ENCODE assay signal across 18 cellular contexts in genomic region chr1:66761273-66761672, GRCh38. TPM values are rescaled to one million over a fixed set of nuclear protein-coding genes. Genes with fewer than 3 reads are reported as not detected.
DNase-seq lines count a peak whose midpoint lies in the region; ATAC-seq and TF ChIP-seq lines count a peak whose summit lies in the region.
"Had no signal": no experiment of that assay in that cellular context is flagged by ENCODE, and none has a peak within 500 bp of the region (broad histone marks: within the 10 kb centered on the region; RNA-seq: fewer than 3 reads in every experiment).

No MANE protein-coding gene starts in this region.

- peak; percentile 17 for DNase-seq in AG20443 (ENCODE audit: low spot score)
- DNase-seq in adipocyte (ENCODE audit: low read depth), result peak; percentile 45
- peak; percentile 15 for DNase-seq in hepatocyte (ENCODE audit: low spot score)
- no peak for DNase-seq in glomerular visceral epithelial cell (ENCODE audit: extremely low spot score)
- no peak for DNase-seq in hypothalamus (lab: John Stamatoyannopoulos, UW)
- DNase-seq: endodermal cell; GOT3; left ventricle myocardium inferior; natural killer cell; stimulated activated CD4-positive, alpha-beta T cell treated with anti-CD3 and anti-CD28 coated beads, Interleukin-4, amount 100 ng/mL, for 1 hour had no signal

- H4K20me1 ChIP-seq in KMS-11 (ENCODE audit: insufficient read depth), result no peaks in the 10 kb centered on the region
- no peaks in the 10 kb centered on the region for H4K20me1 ChIP-seq in hepatocyte (ENCODE audit: insufficient read depth, poor library complexity, severe bottlenecking)
- H4K20me1 ChIP-seq: BLaER1 had no signal

- H3K4me1 ChIP-seq in KMS-11 (ENCODE audit: low read depth, poor library complexity, severe bottlenecking), result peaks cover 96% of the 10 kb centered on the region
- no peaks in the 10 kb centered on the region for H3K4me1 ChIP-seq in adipocyte (ENCODE audit: control insufficient read depth, insufficient read depth, low read length)
- no peaks in the 10 kb centered on the region for H3K4me1 ChIP-seq in hepatocyte (ENCODE audit: insufficient read depth)
- H3K4me1 ChIP-seq: BLaER1, right atrium auricular region had no signal

- no peak for ATAC-seq in GM19452 (IDR thresholded peaks at IDR 0.05; ENCODE audit: unreplicated experiment)
- ATAC-seq in HG02870 (IDR thresholded peaks at IDR 0.05; ENCODE audit: unreplicated experiment), result no peak
- ATAC-seq: natural killer cell; stimulated activated effector memory CD8-positive, alpha-beta T cell treated with anti-CD3 and anti-CD28 coated beads, Interleukin-12 subunit alpha, Interleukin-12 subunit beta, amount 100 ng/mL, for 72 hours had no signal

- H3K36me3 ChIP-seq in KMS-11 (ENCODE audit: insufficient read depth) (no peaks in the 10 kb centered on the region), adipocyte (ENCODE audit: control insufficient read depth, insufficient read depth, low read length, severe bottlenecking) (no peaks in the 10 kb centered on the region), hepatocyte (replicated peaks; ENCODE audit: insufficient read depth, low read depth) (no peaks in the 10 kb centered on the region)
- H3K36me3 ChIP-seq: BLaER1, left ventricle myocardium inferior, right atrium auricular region had no signal

- H2AFZ ChIP-seq in KMS-11 (ENCODE audit: low read depth) (no peak overlapping the region), hepatocyte (no peak overlapping the region)

- H3K79me2 ChIP-seq in KMS-11 (ENCODE audit: insufficient read depth, low read depth) (peaks cover 9% of the 10 kb centered on the region; the same call in 1 of the 2 replicates), hepatocyte (no peaks in the 10 kb centered on the region)

- H3K9me3 ChIP-seq in adipocyte (ENCODE audit: control insufficient read depth, low read length) (no peaks in the 10 kb centered on the region), hepatocyte (ENCODE audit: low read depth) (no peaks in the 10 kb centered on the region)
- H3K9me3 ChIP-seq: right atrium auricular region had no signal

- H3K9me2 ChIP-seq in hepatocyte (replicated peaks; ENCODE audit: insufficient read depth), result no peaks in the 10 kb centered on the region

- H3K4me2 ChIP-seq in KMS-11, result peak overlapping the region; percentile 74
- no peak overlapping the region for H3K4me2 ChIP-seq in hepatocyte
- H3K4me2 ChIP-seq: BLaER1 had no signal

- H3K4me3 ChIP-seq in KMS-11 (IDR thresholded peaks at IDR 0.05; ENCODE audit: insufficient read depth, low read depth, low read length), result no peak overlapping the region
- no peak overlapping the region for H3K4me3 ChIP-seq in adipocyte (ENCODE audit: low read length)
- H3K4me3 ChIP-seq in hepatocyte, result no peak overlapping the region
- H3K4me3 ChIP-seq: BLaER1, left ventricle myocardium inferior, right atrium auricular region had no signal

- WGBS in hepatocyte (ENCODE audit: low lambda C conversion rate, missing lambda C conversion rate), result 89% methylated on average over 2 of the region's 2 CpGs

- H3K9ac ChIP-seq in KMS-11, result 0 out of 2 replicates have a peak overlapping the region, but pooled peaks have one; percentile 23
- no peak overlapping the region for H3K9ac ChIP-seq in adipocyte (ENCODE audit: low read length)
- H3K9ac ChIP-seq: BLaER1 had no signal

- no peaks in the 10 kb centered on the region for H3K27me3 ChIP-seq in KMS-11 (ENCODE audit: insufficient read depth, low read depth)
- H3K27me3 ChIP-seq in adipocyte (replicated peaks; ENCODE audit: control insufficient read depth, insufficient read depth, low read length), result no peaks in the 10 kb centered on the region
- no peaks in the 10 kb centered on the region for H3K27me3 ChIP-seq in hepatocyte
- H3K27me3 ChIP-seq: BLaER1, right atrium auricular region had no signal

- no peak for TF ChIP-seq CTCF in KMS-11 (conservative IDR thresholded peaks at IDR 0.05; ENCODE audit: low read depth, low read length)
- TF ChIP-seq CTCF in hepatocyte (IDR thresholded peaks at IDR 0.05; ENCODE audit: poor library complexity), result no peak

- H3K27ac ChIP-seq in KMS-11, result peak overlapping the region; percentile 76
- no peak overlapping the region for H3K27ac ChIP-seq in hepatocyte
- H3K27ac ChIP-seq: BLaER1, left ventricle myocardium inferior, right atrium auricular region had no signal

RNA-seq across cellular contexts. Expression of gene DYNLT5, which starts 9.0 kb away (rescaled TPM):
- 0.10 TPM in 1 of 2 replicates, not detected in the other for total RNA-seq in hepatocyte
- polyA plus RNA-seq in hepatocyte, result 0.13 TPM in 1 of 2 replicates, not detected in the other
- total RNA-seq: NCI-H460 had no signal

RNA-seq across cellular contexts. Expression of gene INSL5, which starts 39.8 kb away (rescaled TPM):
- total RNA-seq in hepatocyte, result 1.5 and 1.8 TPM in 2 replicates
- 3.1 TPM in 1 of 2 replicates, not detected in the other for polyA plus RNA-seq in hepatocyte
- total RNA-seq: endodermal cell, left ventricle myocardium inferior, natural killer cell, NCI-H460, right atrium auricular region, urinary bladder had no signal
- polyA plus RNA-seq: urinary bladder had no signal

Comparison
In these comparisons a context has a peak if more than half of its experiments do, and no peak if none do; other contexts are left out.
1. DNase-seq: peak in AG20443 (single experiment), adipocyte (single experiment) and hepatocyte (single experiment); none in glomerular visceral epithelial cell (single experiment) and hypothalamus (0 of 51).